In the genomic region with DNA sequence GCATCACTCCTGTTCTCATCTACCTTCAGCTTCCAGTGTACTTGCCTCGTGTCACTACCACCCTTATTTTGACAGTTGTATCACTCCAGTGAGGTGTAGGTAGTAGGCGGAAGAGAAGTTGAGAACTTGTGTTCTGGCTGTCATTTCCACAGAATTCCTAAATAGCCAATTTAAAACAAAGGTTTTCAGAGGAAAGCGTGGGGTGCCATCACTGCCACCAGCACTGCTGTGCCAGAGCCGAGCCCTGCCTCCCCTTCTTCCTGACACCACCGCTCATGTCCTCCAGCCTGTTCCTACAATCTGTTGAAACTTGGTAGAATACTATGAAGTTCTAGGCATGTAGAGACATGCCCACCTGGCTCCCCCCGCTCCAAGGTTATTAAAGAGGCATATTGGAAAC, we compare ENCODE assay signal across 15 cellular contexts.
DNase-seq lines count a peak whose midpoint lies in the region; ATAC-seq and TF ChIP-seq lines count a peak whose summit lies in the region.
"Had no signal": no experiment of that assay in that cellular context is flagged by ENCODE, and none has a peak within 500 bp of the region (broad histone marks: within the 10 kb centered on the region; RNA-seq: fewer than 3 reads in every experiment).

No MANE protein-coding gene starts in this region.

- TF ChIP-seq CTCF in mammary epithelial cell (conservative IDR thresholded peaks at IDR 0.05 in 1 of 2, IDR thresholded peaks at IDR 0.05 in 1 of 2; ENCODE audit: extremely low read depth in 1 of 2, insufficient read depth in 1 of 2, low read depth in 1 of 2, low read length in 2 of 2) (no peak), CD14-positive monocyte (IDR thresholded peaks at IDR 0.05) (no peak)

- peak overlapping the region; percentile 21 for H2AFZ ChIP-seq in mammary epithelial cell (ENCODE audit: low read depth, low read length)
- H2AFZ ChIP-seq: PC-9 had no signal

- no peak overlapping the region for H3K4me3 ChIP-seq in HUES6 (ENCODE audit: low read depth, low read length)
- no peak overlapping the region for H3K4me3 ChIP-seq in mammary epithelial cell (replicated peaks in 1 of 3; ENCODE audit: insufficient read depth in 1 of 3, low read depth in 2 of 3, low read length in 3 of 3)
- H3K4me3 ChIP-seq: HAP-1, PC-9, SJCRH30 had no signal

- H3K79me2 ChIP-seq in mammary epithelial cell (ENCODE audit: insufficient read depth, low read length) = peaks cover 47% of the 10 kb centered on the region

- ATAC-seq in GM21528 (IDR thresholded peaks at IDR 0.05; ENCODE audit: low FRiP score, unreplicated experiment) = no peak

- H3K27me3 Mint-ChIP-seq in CD14-positive monocyte (ENCODE audit: low read depth in 3 of 3) = peaks cover 0 to 3% (median 0%) of the 10 kb centered on the region in 3 donors

- no peak overlapping the region for H3K27ac Mint-ChIP-seq in CD14-positive monocyte

- peak; percentile 34 for DNase-seq in Ammon's horn (ENCODE audit: low spot score)
- DNase-seq in mammary epithelial cell = peak; percentile 19
- DNase-seq in middle frontal gyrus (ENCODE audit: extremely low spot score, low spot score) = peak; percentile 33
- no peak for DNase-seq in CD14-positive monocyte (ENCODE audit: low spot score)
- DNase-seq in NCI-H1694 treated with DMSO at 0.1 percent for 48 hours (lab: John Stamatoyannopoulos, UW) = no peak
- DNase-seq: C1 segment of cervical spinal cord, GDM1, NCI-H1105, NCI-H1694, NCI-H526, PC-9, SJCRH30 had no signal

- dilution Hi-C loops in mammary epithelial cell (cut with HindIII; ENCODE audit: low sequenced_read_pairs) = no loop called here

- H3K9ac ChIP-seq in HUES6 (ENCODE audit: low read length) (no peak overlapping the region), mammary epithelial cell (ENCODE audit: insufficient read depth, low read length) (no peak overlapping the region)

- WGBS in mammary epithelial cell (ENCODE audit: low coverage, missing lambda C conversion rate) = 24% methylated on average over 3 of the region's 6 CpGs

- H3K9me3 Mint-ChIP-seq in CD14-positive monocyte = peaks cover 0 to 3% (median 0%) of the 10 kb centered on the region in 7 donors

- H3K27ac ChIP-seq in HUES6 (ENCODE audit: low read depth, low read length) (0 out of 2 replicates have a peak overlapping the region, but pooled peaks have one; percentile 57), mammary epithelial cell (ENCODE audit: insufficient read depth, low read depth, low read length) (peak overlapping the region; percentile 38)
- H3K27ac ChIP-seq: PC-9, SJCRH30 had no signal

- no peaks in the 10 kb centered on the region for H3K9me3 ChIP-seq in HUES6 (ENCODE audit: control insufficient read depth, insufficient read depth, low read depth, low read length)
- H3K9me3 ChIP-seq in mammary epithelial cell (replicated peaks; ENCODE audit: insufficient read depth, low read length) = no peaks in the 10 kb centered on the region
- H3K9me3 ChIP-seq: HAP-1, SJCRH30 had no signal

- H3K4me3 Mint-ChIP-seq in CD14-positive monocyte = no peak overlapping the region

- H3K4me1 Mint-ChIP-seq in CD14-positive monocyte = no peaks in the 10 kb centered on the region

- H4K20me1 ChIP-seq in mammary epithelial cell (ENCODE audit: insufficient read depth, low read length) = no peaks in the 10 kb centered on the region

- H3K36me3 ChIP-seq in HUES6 (ENCODE audit: control insufficient read depth, insufficient read depth, low read length) (no peaks in the 10 kb centered on the region), mammary epithelial cell (ENCODE audit: insufficient read depth, low read length) (no peaks in the 10 kb centered on the region)
- H3K36me3 ChIP-seq: HAP-1, SJCRH30 had no signal

- peak overlapping the region; percentile 25 for H3K4me2 ChIP-seq in mammary epithelial cell (ENCODE audit: insufficient read depth, low read depth, low read length)
- H3K4me2 ChIP-seq: PC-9 had no signal

- H3K4me1 ChIP-seq in HUES6 (ENCODE audit: control insufficient read depth, insufficient read depth, low read length) = no peaks in the 10 kb centered on the region
- peaks cover 12% of the 10 kb centered on the region for H3K4me1 ChIP-seq in mammary epithelial cell (ENCODE audit: insufficient read depth, low read length)

- intact Hi-C loops in mammary epithelial cell (cut with micrococcal nuclease) (no loop called here), CD14-positive monocyte (cut with micrococcal nuclease) (no loop called here)

- H3K27me3 ChIP-seq in HUES6 (ENCODE audit: control insufficient read depth, insufficient read depth, low read length) (no peaks in the 10 kb centered on the region), mammary epithelial cell (ENCODE audit: insufficient read depth, low read length) (no peaks in the 10 kb centered on the region)
- H3K27me3 ChIP-seq: SJCRH30 had no signal

- no TSS peak for BruUV-seq in mammary epithelial cell (replicated peaks; lab: Mats Ljungman, UMichigan)

- H3K36me3 Mint-ChIP-seq in CD14-positive monocyte = no peaks in the 10 kb centered on the region

- in situ Hi-C loops in mammary epithelial cell (cut with MboI; ENCODE audit: low sequenced_read_pairs in 2 of 2) = no loop called here

- CTCF ChIA-PET in mammary epithelial cell (lab: Charles Lee; ENCODE audit: low non-redundant PET) = no interaction called here

Comparison
In these comparisons a context has a peak if more than half of its experiments do, and no peak if none do; other contexts are left out.
1. DNase-seq: peak in Ammon's horn (single experiment), mammary epithelial cell (single experiment) and middle frontal gyrus (single experiment); none in CD14-positive monocyte (single experiment) and NCI-H1694 treated with DMSO at 0.1 percent for 48 hours (single experiment).